17 cellular contexts compared by ENCODE assay signal in the genomic region with DNA sequence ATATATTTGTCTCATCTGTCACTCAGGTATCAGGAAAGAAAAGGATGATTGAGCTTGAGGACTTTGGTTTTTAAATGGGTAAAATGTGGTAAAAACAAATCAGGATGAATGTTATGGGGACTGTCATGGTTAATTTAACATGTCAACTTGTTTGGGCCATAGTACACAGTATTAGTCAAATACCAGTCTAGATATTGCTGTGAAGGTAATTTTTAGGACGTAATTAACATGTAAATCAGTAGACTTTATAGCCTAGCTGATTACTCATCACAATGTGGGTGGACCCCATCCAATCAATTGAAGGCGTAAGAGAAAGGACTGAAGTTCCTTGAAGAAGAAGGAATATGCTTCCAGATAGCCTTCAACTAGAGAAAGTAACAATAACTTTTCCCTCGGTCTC.
A peak's percentile ranks its signal among the peaks of the same experiment; 100 is the strongest.
DNase-seq lines count a peak whose midpoint lies in the region; ATAC-seq and TF ChIP-seq lines count a peak whose summit lies in the region.
"Had no signal": no experiment of that assay in that cellular context is flagged by ENCODE, and none has a peak within 500 bp of the region (broad histone marks: within the 10 kb centered on the region; RNA-seq: fewer than 3 reads in every experiment).

No MANE protein-coding gene starts in this region.

- no peak overlapping the region for H4K5ac ChIP-seq in H9 (ENCODE audit: insufficient read length, low read depth, low read length)

- no peaks in the 10 kb centered on the region for H3K79me2 ChIP-seq in H9 (ENCODE audit: insufficient read depth, low read length)

- H3K4me2 ChIP-seq in H9 (ENCODE audit: insufficient read depth, insufficient read length, low read length): no peak overlapping the region

- H3K79me1 ChIP-seq in H9 (ENCODE audit: insufficient read depth, low read depth, low read length, poor library complexity, severe bottlenecking): no peaks in the 10 kb centered on the region

- no peak overlapping the region for H2BK120ac ChIP-seq in H9 (ENCODE audit: low read depth, low read length, poor library complexity, severe bottlenecking)

- H3K4me1 Mint-ChIP-seq in H9: no peaks in the 10 kb centered on the region

- no peak overlapping the region for H4K8ac ChIP-seq in H9 (replicated peaks; ENCODE audit: insufficient read length, low read depth, low read length)

- ATAC-seq in GM18520 (IDR thresholded peaks at IDR 0.05; ENCODE audit: unreplicated experiment) (peak; percentile 58), HG02870 (IDR thresholded peaks at IDR 0.05; ENCODE audit: unreplicated experiment) (peak; percentile 78), GM21723 (IDR thresholded peaks at IDR 0.05; ENCODE audit: unreplicated experiment) (no peak), HG02970 (IDR thresholded peaks at IDR 0.05; ENCODE audit: low FRiP score, unreplicated experiment) (no peak)

- H2BK5ac ChIP-seq in H9 (ENCODE audit: insufficient read length, low read length): no peak overlapping the region

- H3K36me3 Mint-ChIP-seq in H9 (ENCODE audit: insufficient read depth in 1 of 3, low read depth in 3 of 3): no peaks in the 10 kb centered on the region

- no peak overlapping the region for H2BK20ac ChIP-seq in H9 (ENCODE audit: low read depth, low read length, poor library complexity, severe bottlenecking)

- H2AK5ac ChIP-seq in H9 (ENCODE audit: insufficient read length, low read length): no peak overlapping the region

- no peaks in the 10 kb centered on the region for H3K27me3 ChIP-seq in H9 (ENCODE audit: insufficient read depth, low read length)

- H3K23me2 ChIP-seq in H9 (ENCODE audit: insufficient read length, low read depth, low read length, poor library complexity, severe bottlenecking): no peaks in the 10 kb centered on the region

- no peak overlapping the region for H3K4me3 Mint-ChIP-seq in H9
- H3K4me3 Mint-ChIP-seq: CD4-positive, alpha-beta T cell had no signal

- no peak overlapping the region for H2BK15ac ChIP-seq in H9 (ENCODE audit: low read depth, low read length)

- no peak overlapping the region for H3K27ac ChIP-seq in H9 (ENCODE audit: insufficient read length, low read depth, low read length)
- H3K27ac ChIP-seq: C4-2B had no signal

- H3K27ac Mint-ChIP-seq in H9: no peak overlapping the region
- H3K27ac Mint-ChIP-seq: CD4-positive, alpha-beta T cell had no signal

- no peaks in the 10 kb centered on the region for H3K4me1 ChIP-seq in H9 (ENCODE audit: insufficient read depth, low read length)
- H3K4me1 ChIP-seq: Caco-2 had no signal

- H3K9me3 Mint-ChIP-seq in H9: no peaks in the 10 kb centered on the region
- H3K9me3 Mint-ChIP-seq: CD4-positive, alpha-beta T cell had no signal

- H3K27me3 Mint-ChIP-seq in H9 (ENCODE audit: low read depth): no peaks in the 10 kb centered on the region
- H3K27me3 Mint-ChIP-seq: CD4-positive, alpha-beta T cell had no signal

- no peak for TF ChIP-seq CTCF in H9 (conservative IDR thresholded peaks at IDR 0.05)

- no peak overlapping the region for H2AFZ ChIP-seq in H9 (ENCODE audit: low read length)

- no peak overlapping the region for H3K4ac ChIP-seq in H9 (ENCODE audit: low read depth, low read length)

- H2BK12ac ChIP-seq in H9 (ENCODE audit: insufficient read length, low read depth, low read length): no peak overlapping the region

- H4K91ac ChIP-seq in H9 (ENCODE audit: insufficient read length, low read depth, low read length): no peak overlapping the region

- H3T11ph ChIP-seq in H9 (ENCODE audit: low read length): no peak overlapping the region

- H3K56ac ChIP-seq in H9 (ENCODE audit: insufficient read length, low read depth, low read length): no peak overlapping the region

- H3K23ac ChIP-seq in H9 (ENCODE audit: insufficient read length, low read depth, low read length): no peak overlapping the region

- WGBS in H9 (ENCODE audit: extremely low coverage, insufficient read length, low lambda C conversion rate): no CpG with 5 or more reads among the region's 3 CpGs

- H3K9ac ChIP-seq in H9 (ENCODE audit: extremely low read depth, insufficient read length, low read length): no peak overlapping the region

- H3K18ac ChIP-seq in H9 (ENCODE audit: insufficient read length, low read depth, low read length): no peak overlapping the region

- DNase-seq in ELR (ENCODE audit: low read depth) (peak; percentile 11), NCI-H69 (lab: John Stamatoyannopoulos, UW) (peak; percentile 1), H9 (no peak), NCI-H2196 (lab: John Stamatoyannopoulos, UW; ENCODE audit: unreplicated experiment) (no peak)
- DNase-seq: AML-193; Caco-2; CD4-positive, alpha-beta T cell; GDM1; GOT3; H7; Kasumi-1; KG1 had no signal

- H3K14ac ChIP-seq in H9 (ENCODE audit: insufficient read depth, low read length): no peak overlapping the region

- no peaks in the 10 kb centered on the region for H3K9me3 ChIP-seq in H9 (ENCODE audit: control insufficient read depth, low read depth, low read length)
- H3K9me3 ChIP-seq: Caco-2 had no signal

- no peaks in the 10 kb centered on the region for H4K20me1 ChIP-seq in H9 (ENCODE audit: control insufficient read depth, insufficient read depth, insufficient read length)

Comparison
In these comparisons a context has a peak if more than half of its experiments do, and no peak if none do; other contexts are left out.
1. DNase-seq: peak in ELR (single experiment) and NCI-H69 (single experiment); none in H9 (single experiment) and NCI-H2196 (single experiment).
2. ATAC-seq: peak in GM18520 (single experiment) and HG02870 (single experiment); none in GM21723 (single experiment) and HG02970 (single experiment).